12 cellular contexts compared by ENCODE assay signal in the genomic region with DNA sequence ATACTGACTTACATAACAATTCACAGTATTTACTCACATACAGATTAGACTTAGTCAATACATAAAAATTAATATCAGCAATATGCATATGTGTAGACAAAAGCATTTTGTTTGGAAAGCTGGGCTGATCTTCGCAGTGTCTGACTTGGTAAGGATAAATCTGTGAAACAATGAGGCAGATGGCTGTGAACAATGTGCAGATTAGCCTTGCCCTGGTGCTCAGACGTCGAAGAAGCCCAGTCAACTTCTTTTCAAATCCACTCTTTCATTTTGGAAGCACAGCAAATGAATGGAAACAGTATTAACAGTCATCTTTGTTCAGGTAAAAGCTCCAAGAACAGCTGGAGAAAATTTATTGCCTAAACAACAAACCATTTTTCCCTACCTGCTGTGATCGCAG.
A peak's percentile ranks its signal among the peaks of the same experiment; 100 is the strongest.
DNase-seq lines count a peak whose midpoint lies in the region; ATAC-seq and TF ChIP-seq lines count a peak whose summit lies in the region.
"Had no signal": no experiment of that assay in that cellular context is flagged by ENCODE, and none has a peak within 500 bp of the region (broad histone marks: within the 10 kb centered on the region; RNA-seq: fewer than 3 reads in every experiment).

No MANE protein-coding gene starts in this region.

- H3K9me2 ChIP-seq in GM23338 (ENCODE audit: insufficient read depth): no peaks in the 10 kb centered on the region
- H3K9me2 ChIP-seq in PC-3 (replicated peaks; ENCODE audit: low read length): no peaks in the 10 kb centered on the region

- TF ChIP-seq CTCF in GM23338 (conservative IDR thresholded peaks at IDR 0.05; ENCODE audit: low read depth in 2 of 2): no peak
- no peak for TF ChIP-seq CTCF in PC-3 (conservative IDR thresholded peaks at IDR 0.05; ENCODE audit: low read depth, low read length)
- TF ChIP-seq CTCF in esophagus muscularis mucosa (IDR thresholded peaks at IDR 0.05): no peak

- 56% methylated on average over 4 of the region's 4 CpGs for WGBS in esophagus muscularis mucosa

- peaks cover 58% of the 10 kb centered on the region for H3K4me1 Mint-ChIP-seq in GM23338
- H3K4me1 Mint-ChIP-seq: natural killer cell had no signal

- no peak overlapping the region for H3K4me3 ChIP-seq in GM23338
- peak overlapping the region; percentile 14; the same call in 1 of the 2 replicates for H3K4me3 ChIP-seq in PC-3 (ENCODE audit: low read length)
- no peak overlapping the region for H3K4me3 ChIP-seq in esophagus muscularis mucosa
- no peak overlapping the region for H3K4me3 ChIP-seq in rectal smooth muscle tissue (ENCODE audit: low read length)

- H3K4me2 ChIP-seq in GM23338 (0 out of 2 replicates have a peak overlapping the region, but pooled peaks have one; percentile 2), PC-3 (ENCODE audit: low read length) (peak overlapping the region; percentile 74)

- peak overlapping the region; percentile 51; the same call in 1 of the 2 replicates for H3K27ac Mint-ChIP-seq in GM23338
- H3K27ac Mint-ChIP-seq: natural killer cell had no signal

- POLR2A ChIA-PET in PC-3 (lab: Charles Lee; ENCODE audit: unreplicated experiment): interaction anchor here (1.0 kb wide), 1 partner anchor 17 kb away, joined by 5 read pairs; no protein-coding TSS in a partner anchor

- no peak for DNase-seq in GM23338 (ENCODE audit: low spot score)
- DNase-seq in PC-3: no peak
- DNase-seq in esophagus muscularis mucosa (ENCODE audit: extremely low spot score): no peak
- DNase-seq in activated CD4-positive, alpha-beta T cell treated with anti-CD3 and anti-CD28 coated beads for 4 hours: no peak
- no peak for DNase-seq in NAMALWA (ENCODE audit: low spot score)
- DNase-seq in DMS53 (lab: John Stamatoyannopoulos, UW): no peak
- DNase-seq: activated T-cell treated with anti-CD3 and anti-CD28 coated beads, Interleukin-2, amount 50 U/mL, for 1 hour; natural killer cell; NCI-H510A; Right ventricle myocardium superior had no signal

- H4K20me1 ChIP-seq in GM23338 (replicated peaks; ENCODE audit: insufficient read depth) (no peaks in the 10 kb centered on the region), PC-3 (ENCODE audit: low read length) (no peaks in the 10 kb centered on the region)

- peaks cover 30% of the 10 kb centered on the region for H3K36me3 Mint-ChIP-seq in GM23338 (ENCODE audit: low read depth)
- H3K36me3 Mint-ChIP-seq: natural killer cell had no signal

- H3K36me3 ChIP-seq in GM23338 (ENCODE audit: insufficient read depth): no peaks in the 10 kb centered on the region
- H3K36me3 ChIP-seq in PC-3 (ENCODE audit: low read depth, low read length): peaks cover 15% of the 10 kb centered on the region; the same call in 1 of the 2 replicates
- H3K36me3 ChIP-seq in esophagus muscularis mucosa: peaks cover 7 to 58% (median 35%) of the 10 kb centered on the region in 4 donors
- H3K36me3 ChIP-seq in rectal smooth muscle tissue (ENCODE audit: control insufficient read depth, insufficient read depth, low read length): peaks cover 9% of the 10 kb centered on the region

- intact Hi-C loops in PC-3 (cut with micrococcal nuclease): loop anchor here (1.0 to 2.0 kb wide), 3 partner anchors 12 to 41 kb away; no protein-coding TSS in a partner anchor
- intact Hi-C loops in esophagus muscularis mucosa (cut with DNase I): no loop called here

- CTCF ChIA-PET in PC-3 (lab: Charles Lee): interaction anchor here (0.6 to 1.4 kb wide), 3 partner anchors 17 to 47 kb away, joined by 3 to 6 read pairs (median 4); no protein-coding TSS in a partner anchor

- no peak for TF ChIP-seq EP300 in esophagus muscularis mucosa (IDR thresholded peaks at IDR 0.05)

- H3K27ac ChIP-seq in GM23338 (ENCODE audit: low read depth): peak overlapping the region; percentile 70; the same call in 1 of the 2 replicates
- peak overlapping the region; percentile 85 for H3K27ac ChIP-seq in PC-3 (ENCODE audit: low read length)
- peak overlapping the region; percentile 75 to 88 (median 78) for H3K27ac ChIP-seq in esophagus muscularis mucosa (replicated peaks in 1 of 4)
- H3K27ac ChIP-seq in rectal smooth muscle tissue (ENCODE audit: low read depth, low read length): peak overlapping the region; percentile 80

- ATAC-seq in GM23338 (peak; percentile 38; the same call in 2 of the 3 replicates), PC-3 (no peak), GM21515 (IDR thresholded peaks at IDR 0.05; ENCODE audit: unreplicated experiment) (no peak)
- ATAC-seq: natural killer cell had no signal

- H3F3A ChIP-seq in GM23338 (replicated peaks; ENCODE audit: low read depth) (no peaks in the 10 kb centered on the region), PC-3 (ENCODE audit: low read length, unreplicated experiment) (no peaks in the 10 kb centered on the region)

- H3K4me1 ChIP-seq in GM23338 (ENCODE audit: insufficient read depth) (peaks cover 56% of the 10 kb centered on the region), PC-3 (ENCODE audit: insufficient read depth, low read length) (peaks cover 69% of the 10 kb centered on the region), esophagus muscularis mucosa (peaks cover 52 to 96% (median 86%) of the 10 kb centered on the region in 4 donors), rectal smooth muscle tissue (ENCODE audit: control insufficient read depth, insufficient read depth, low read length) (peaks cover 35% of the 10 kb centered on the region)

- no peaks in the 10 kb centered on the region for H3K9me3 ChIP-seq in PC-3 (ENCODE audit: low read length)
- no peaks in the 10 kb centered on the region for H3K9me3 ChIP-seq in esophagus muscularis mucosa

- H3K9me3 Mint-ChIP-seq in GM23338: no peaks in the 10 kb centered on the region
- H3K9me3 Mint-ChIP-seq: natural killer cell had no signal

- no TSS peak for BruUV-seq in PC-3 (replicated peaks; lab: Mats Ljungman, UMichigan)

- H3K27me3 Mint-ChIP-seq in GM23338 (ENCODE audit: insufficient read depth, low read depth, poor library complexity): no peaks in the 10 kb centered on the region

- no peak for TF ChIP-seq POLR2A in esophagus muscularis mucosa (IDR thresholded peaks at IDR 0.05; ENCODE audit: low read depth)

- H3K9ac ChIP-seq in PC-3 (ENCODE audit: low read length) (peak overlapping the region; percentile 30), rectal smooth muscle tissue (ENCODE audit: low read length) (no peak overlapping the region)

- H3K27me3 ChIP-seq in GM23338 (ENCODE audit: insufficient read depth): no peaks in the 10 kb centered on the region
- H3K27me3 ChIP-seq in PC-3 (ENCODE audit: low read length): no peaks in the 10 kb centered on the region
- H3K27me3 ChIP-seq in esophagus muscularis mucosa: no peaks in the 10 kb centered on the region
- no peaks in the 10 kb centered on the region for H3K27me3 ChIP-seq in rectal smooth muscle tissue (ENCODE audit: control insufficient read depth, insufficient read depth, low read length)

- no peaks in the 10 kb centered on the region for H3K79me2 ChIP-seq in GM23338 (replicated peaks; ENCODE audit: insufficient read depth)
- no peaks in the 10 kb centered on the region for H3K79me2 ChIP-seq in PC-3 (ENCODE audit: low read length)

- no peak overlapping the region for H2AFZ ChIP-seq in GM23338
- H2AFZ ChIP-seq in PC-3 (ENCODE audit: low read length): no peak overlapping the region

- no peak overlapping the region for H3K4me3 Mint-ChIP-seq in GM23338
- H3K4me3 Mint-ChIP-seq: natural killer cell had no signal

TF ChIP-seq in GM23338, 12 proteins besides CTCF, POLR2A, EP300 and RAD21 (continues in another document):
- TF ChIP-seq, protein P1, sequence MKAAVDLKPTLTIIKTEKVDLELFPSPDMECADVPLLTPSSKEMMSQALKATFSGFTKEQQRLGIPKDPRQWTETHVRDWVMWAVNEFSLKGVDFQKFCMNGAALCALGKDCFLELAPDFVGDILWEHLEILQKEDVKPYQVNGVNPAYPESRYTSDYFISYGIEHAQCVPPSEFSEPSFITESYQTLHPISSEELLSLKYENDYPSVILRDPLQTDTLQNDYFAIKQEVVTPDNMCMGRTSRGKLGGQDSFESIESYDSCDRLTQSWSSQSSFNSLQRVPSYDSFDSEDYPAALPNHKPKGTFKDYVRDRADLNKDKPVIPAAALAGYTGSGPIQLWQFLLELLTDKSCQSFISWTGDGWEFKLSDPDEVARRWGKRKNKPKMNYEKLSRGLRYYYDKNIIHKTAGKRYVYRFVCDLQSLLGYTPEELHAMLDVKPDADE (IDR thresholded peaks at IDR 0.05): no peak
- TF ChIP-seq STAT1 (IDR thresholded peaks at IDR 0.05; ENCODE audit: unreplicated experiment) (no peak), NANOG (IDR thresholded peaks at IDR 0.05; ENCODE audit: borderline replicate concordance) (no peak), CREB1 (CRISPR knock-in tag; IDR thresholded peaks at IDR 0.05; ENCODE audit: low read depth) (no peak)
